Comparison of ENCODE assay signal across 25 cellular contexts in the genomic region with DNA sequence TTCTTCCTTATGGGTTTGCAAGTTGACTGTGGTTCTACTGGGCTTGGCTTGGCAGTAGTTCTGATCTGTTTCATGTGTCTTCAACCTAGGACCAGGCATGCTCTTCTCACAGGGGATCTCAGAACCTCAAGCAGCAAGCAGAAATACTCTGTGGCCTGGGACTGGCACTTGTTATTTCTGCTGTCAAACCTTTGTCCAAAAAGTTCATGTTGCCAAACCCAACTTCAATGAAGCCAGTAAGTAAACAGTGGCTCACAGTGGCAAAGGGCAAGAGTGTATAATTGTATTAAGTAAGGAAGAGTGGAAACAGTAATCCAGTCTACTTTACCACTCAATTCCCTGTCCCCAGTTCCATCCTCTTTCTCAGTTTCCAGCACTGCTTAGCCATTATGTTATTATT. TPM values are rescaled to one million over a fixed set of nuclear protein-coding genes. Genes with fewer than 3 reads are reported as not detected.
"Had no signal": no experiment of that assay in that cellular context is flagged by ENCODE, and none has a peak within 500 bp of the region (broad histone marks: within the 10 kb centered on the region; RNA-seq: fewer than 3 reads in every experiment).

No MANE protein-coding gene starts in this region.

- H3K4me1 ChIP-seq: heart right ventricle, left ventricle myocardium inferior, lower lobe of right lung, prostate gland, right atrium auricular region, sigmoid colon, testis, tibial artery had no signal

- H3K4me3 ChIP-seq: dorsolateral prefrontal cortex, heart right ventricle, left ventricle myocardium inferior, lower lobe of right lung, prostate gland, right atrium auricular region, sigmoid colon, testis, tibial artery had no signal

- DNase-seq: dorsolateral prefrontal cortex; effector CD4-positive, alpha-beta T cell; foreskin melanocyte; glutamatergic neuron; heart right ventricle; hippocampal formation; left cardiac atrium; left ventricle myocardium inferior; lower lobe of right lung; naive thymus-derived CD8-positive, alpha-beta T cell; nephron progenitor cell; nucleus accumbens; sigmoid colon; stimulated activated CD4-positive, alpha-beta T cell treated with anti-CD3 and anti-CD28 coated beads, Interleukin-2, amount 100 ng/mL, for 24 hours; stimulated activated CD4-positive, alpha-beta T cell treated with anti-CD3 and anti-CD28 coated beads, Interleukin-4, amount 100 ng/mL, for 24 hours; stimulated activated naive CD8-positive, alpha-beta T cell treated with anti-CD3 and anti-CD28 coated beads, Interleukin-15, Interleukin-2, amounts not matched to agents 100 U/mL and 50 U/mL, for 24 hours; substantia nigra; testis; tibial artery had no signal

- H3K36me3 ChIP-seq: heart right ventricle, left ventricle myocardium inferior, lower lobe of right lung, prostate gland, right atrium auricular region, sigmoid colon, tibial artery had no signal

- H3K9me3 ChIP-seq: left ventricle myocardium inferior, lower lobe of right lung, prostate gland, right atrium auricular region, sigmoid colon, testis, tibial artery had no signal

- H3K27ac ChIP-seq: dorsolateral prefrontal cortex, heart right ventricle, left ventricle myocardium inferior, lower lobe of right lung, prostate gland, right atrium auricular region, sigmoid colon, testis, tibial artery had no signal

- H3K27me3 ChIP-seq: right atrium auricular region, testis, tibial artery had no signal

- FAIRE-seq: colon, islet of Langerhans had no signal

- ATAC-seq: heart right ventricle; lower lobe of right lung; naive thymus-derived CD8-positive, alpha-beta T cell; stimulated activated memory B cell treated with anti-CD40 and anti-IgM and Interleukin-4, amounts not matched to agents 10 μg/mL and 1 μg/mL and 100 μg/mL, for 72 hours; stimulated activated naive CD8-positive, alpha-beta T cell treated with anti-CD3 and anti-CD28 coated beads, Interleukin-15, Interleukin-2, amounts not matched to agents 100 U/mL and 50 U/mL, for 24 hours had no signal

RNA-seq across cellular contexts. Expression of gene HMGA2, which starts 15.7 kb away (rescaled TPM):
- total RNA-seq: left ventricle myocardium inferior; lower lobe of right lung; mesenteric fat pad; naive thymus-derived CD8-positive, alpha-beta T cell; right atrium auricular region had no signal
- polyA plus RNA-seq: naive thymus-derived CD8-positive, alpha-beta T cell had no signal
